In genomic region chr11:65540290-65541092, GRCh38 we compare ENCODE assay signal across 8 cellular contexts. TPM values are rescaled to one million over a fixed set of nuclear protein-coding genes. Genes with fewer than 3 reads are reported as not detected.
DNase-seq lines count a peak whose midpoint lies in the region; ATAC-seq, FAIRE-seq and TF ChIP-seq lines count a peak whose summit lies in the region.

No MANE protein-coding gene starts in this region.

- peak; percentile 44 for ATAC-seq in GM21367 (IDR thresholded peaks at IDR 0.05; ENCODE audit: unreplicated experiment)

- peak overlapping the region; percentile 84 for H3K4me3 Mint-ChIP-seq in neural progenitor cell

- no peaks in the 10 kb centered on the region for H3K9me3 Mint-ChIP-seq in neural progenitor cell

- H3F3A ChIP-seq in neural progenitor cell (ENCODE audit: low read depth), result peaks cover 29% of the 10 kb centered on the region

- no peaks in the 10 kb centered on the region for H3K36me3 ChIP-seq in neural progenitor cell

- peak; percentile 73 for TF ChIP-seq CTCF in RWPE1 (conservative IDR thresholded peaks at IDR 0.05; ENCODE audit: low read depth)
- peak; percentile 72 for TF ChIP-seq CTCF in fibroblast of villous mesenchyme (IDR thresholded peaks at IDR 0.05; ENCODE audit: insufficient read depth, low read depth, low read length)
- TF ChIP-seq CTCF in neural progenitor cell (IDR thresholded peaks at IDR 0.05), result peak; percentile 88

- POLR2A ChIA-PET in RWPE1 (lab: Yijun Ruan, JAX; ENCODE audit: low non-redundant PET), result interaction anchor here (0.9 to 3.2 kb wide), 8 partner anchors 8 to 74 kb away, joined by 3 to 16 read pairs (median 6); partner anchors contain the start of genes FAM89B, PCNX3 and ZNRD2

- H2AFZ ChIP-seq in neural progenitor cell (replicated peaks), result peak overlapping the region; percentile 48

- peaks cover 11% of the 10 kb centered on the region for H3K4me1 Mint-ChIP-seq in neural progenitor cell

- peaks cover 35% of the 10 kb centered on the region for H4K20me1 ChIP-seq in neural progenitor cell (ENCODE audit: low read depth)

- peaks cover 20% of the 10 kb centered on the region for H3K27me3 Mint-ChIP-seq in neural progenitor cell (ENCODE audit: insufficient read depth, low read depth)

- peak; percentile 91 for DNase-seq in DMS 273 (lab: John Stamatoyannopoulos, UW; ENCODE audit: unreplicated experiment)
- peak; percentile 67 for DNase-seq in HTR-8/SVneo (ENCODE audit: insufficient read length, low spot score)
- peak; percentile 95 for DNase-seq in RWPE1 (ENCODE audit: low spot score)
- peak; percentile 95 for DNase-seq in activated effector memory CD4-positive, alpha-beta T cell treated with anti-CD3 and anti-CD28 coated beads, Interleukin-2, amount 50 U/mL, for 16 hours
- DNase-seq in fibroblast of villous mesenchyme (ENCODE audit: low read depth), result peak; percentile 88
- DNase-seq in neural progenitor cell (ENCODE audit: low spot score), result peak; percentile 95
- peak; percentile 69 for DNase-seq in stromal cell of bone marrow (ENCODE audit: low read depth)

- peak overlapping the region; percentile 77 for H3K4me2 ChIP-seq in neural progenitor cell

- peaks cover 8% of the 10 kb centered on the region for H3K36me3 Mint-ChIP-seq in neural progenitor cell

- H3K9ac ChIP-seq in neural progenitor cell, result no peak overlapping the region

- CTCF ChIA-PET in RWPE1 (lab: Yijun Ruan, JAX), result interaction anchor here (0.6 to 3.1 kb wide), 26 partner anchors 10 to 799 kb away, joined by 3 to 95 read pairs (median 4); partner anchors contain the start of genes FAM89B, FIBP, PCNX3 and SCYL1

- peaks cover 19% of the 10 kb centered on the region for H3K4me1 ChIP-seq in neural progenitor cell

- no peaks in the 10 kb centered on the region for H3K9me3 ChIP-seq in neural progenitor cell (ENCODE audit: low read depth)

- H3K27me3 ChIP-seq in neural progenitor cell, result peaks cover 82% of the 10 kb centered on the region

- no peak overlapping the region for H3K27ac Mint-ChIP-seq in neural progenitor cell

- H3K4me3 ChIP-seq in fibroblast of villous mesenchyme (ENCODE audit: low read depth, low read length) (peak overlapping the region; percentile 57), neural progenitor cell (peak overlapping the region; percentile 48)

- H3K79me2 ChIP-seq in neural progenitor cell (ENCODE audit: low read depth), result no peaks in the 10 kb centered on the region

- peak; percentile 94 for FAIRE-seq in HTR-8/SVneo (lab: Jason Lieb, UNC)

- H3K27ac ChIP-seq in RWPE1 (peak overlapping the region; percentile 94), neural progenitor cell (no peak overlapping the region)

RNA-seq across cellular contexts. Expression of gene SCYL1, which starts 15.6 kb away (rescaled TPM):
- 125 and 135 TPM in 2 replicates for total RNA-seq in fibroblast of villous mesenchyme
- 16.9 and 45.2 TPM in 2 replicates for total RNA-seq in neural progenitor cell (ENCODE audit: low replicate concordance)

RNA-seq across cellular contexts. Expression of gene LTBP3, which starts 17.7 kb away (rescaled TPM):
- total RNA-seq in fibroblast of villous mesenchyme (23.7 and 24.2 TPM in 2 replicates), neural progenitor cell (ENCODE audit: low replicate concordance) (1.2 and 6.1 TPM in 2 replicates)

RNA-seq across cellular contexts. Expression of gene ZNRD2, which starts 29.8 kb away (rescaled TPM):
- total RNA-seq in fibroblast of villous mesenchyme (31.1 and 49.6 TPM in 2 replicates), neural progenitor cell (ENCODE audit: low replicate concordance) (15.5 and 34.0 TPM in 2 replicates)

RNA-seq across cellular contexts. Expression of gene FAM89B, which starts 31.8 kb away (rescaled TPM):
- total RNA-seq in fibroblast of villous mesenchyme (19.0 and 27.4 TPM in 2 replicates), neural progenitor cell (ENCODE audit: low replicate concordance) (11.7 and 27.8 TPM in 2 replicates)

RNA-seq across cellular contexts. Expression of gene EHBP1L1, which starts 35.4 kb away (rescaled TPM):
- 33.7 and 47.7 TPM in 2 replicates for total RNA-seq in fibroblast of villous mesenchyme
- 4.7 and 5.1 TPM in 2 replicates for total RNA-seq in neural progenitor cell (ENCODE audit: low replicate concordance)
